Comparison of ENCODE assay signal across 8 cellular contexts in the genomic region with DNA sequence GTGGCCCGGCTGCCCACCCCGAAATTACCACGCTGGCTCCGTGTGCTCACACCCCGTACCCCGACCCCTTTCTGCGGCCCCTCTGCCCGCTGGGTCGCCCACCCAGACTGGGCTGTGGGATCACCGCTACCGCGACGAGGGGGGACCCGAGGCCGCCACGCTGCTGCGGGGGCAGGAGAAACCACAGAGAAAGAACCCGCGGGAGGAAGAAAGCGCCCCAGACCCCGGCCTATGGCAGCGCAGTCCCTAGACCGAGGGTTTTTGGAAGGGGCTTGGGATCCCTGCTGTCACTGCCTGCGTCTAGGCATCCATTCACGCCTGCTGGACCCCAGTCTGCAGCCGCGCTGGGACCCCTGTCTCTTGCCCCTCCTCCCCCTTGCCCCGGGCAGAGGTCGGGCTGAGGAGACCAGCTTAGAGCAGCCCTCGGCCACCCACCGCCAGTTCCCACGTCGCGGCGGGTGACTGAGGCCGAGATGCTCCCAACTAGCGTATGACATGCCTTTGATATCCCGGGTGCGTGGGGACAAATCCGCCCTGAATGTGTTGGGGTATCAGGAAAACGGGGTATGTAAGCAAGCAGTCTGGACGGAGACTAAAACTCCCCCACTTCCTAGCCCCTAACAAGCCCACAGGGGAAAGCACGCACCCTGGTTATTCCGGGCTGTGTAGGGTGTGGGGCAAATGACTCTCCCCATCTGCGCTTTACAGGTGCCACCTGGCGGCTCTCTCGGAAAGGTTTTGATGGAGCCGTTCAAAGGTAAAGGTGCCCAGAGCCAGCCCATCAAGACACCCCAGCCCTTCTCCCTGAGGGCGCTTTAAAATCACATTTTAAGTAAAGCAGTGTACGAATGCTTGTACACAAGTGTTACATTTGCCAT. TPM values are rescaled to one million over a fixed set of nuclear protein-coding genes. Genes with fewer than 3 reads are reported as not detected.
A peak's percentile ranks its signal among the peaks of the same experiment; 100 is the strongest.
DNase-seq lines count a peak whose midpoint lies in the region; ATAC-seq and TF ChIP-seq lines count a peak whose summit lies in the region.

No MANE protein-coding gene starts in this region.

- no peak overlapping the region for H3K14ac ChIP-seq in IMR-90 (replicated peaks; ENCODE audit: low read depth, low read length)

- peak overlapping the region; percentile 25; the same call in 1 of the 2 replicates for H3K27ac ChIP-seq in IMR-90 (ENCODE audit: insufficient read depth, low read length)
- no peak overlapping the region for H3K27ac ChIP-seq in WERI-Rb-1

- BruUV-seq in IMR-90 (replicated peaks; lab: Mats Ljungman, UMichigan), result no TSS peak

- intact Hi-C loops in IMR-90 (cut with micrococcal nuclease), result loop anchor here (10.0 kb wide), 2 partner anchors 338 to 638 kb away; a partner anchor contains a TSS

- TF ChIP-seq CTCF in IMR-90 (conservative IDR thresholded peaks at IDR 0.05; ENCODE audit: low read depth, low read length) (no peak), WERI-Rb-1 (IDR thresholded peaks at IDR 0.05; ENCODE audit: low read depth, low read length) (peak; percentile 76)

- no peak overlapping the region; the same call in 1 of the 2 replicates for H4K5ac ChIP-seq in IMR-90 (ENCODE audit: low read depth, low read length)

- H3K4me1 ChIP-seq in IMR-90 (ENCODE audit: control insufficient read depth, insufficient read depth, low read length), result no peaks in the 10 kb centered on the region

- CTCF ChIA-PET in IMR-90 (lab: Yijun Ruan, JAX), result interaction anchor here (0.9 kb wide), 1 partner anchor 494 kb away, joined by 5 read pairs; no protein-coding TSS in a partner anchor

- H4K20me1 ChIP-seq in IMR-90 (ENCODE audit: insufficient read depth, low read length), result no peaks in the 10 kb centered on the region

- peak; percentile 19; the same call in 1 of the 2 replicates for ATAC-seq in IMR-90 (ENCODE audit: low read depth)
- ATAC-seq in HG02840 (IDR thresholded peaks at IDR 0.05; ENCODE audit: low FRiP score, unreplicated experiment), result no peak

- in situ Hi-C loops in IMR-90 (cut with MboI; ENCODE audit: low sequenced_read_pairs) (loop anchor here (10.0 to 25.0 kb wide), 3 partner anchors 492 to 1685 kb away; no protein-coding TSS in a partner anchor), T47D (cut with HindIII; ENCODE audit: low pct_unique_long_range_greater_than_20kb, low sequenced_read_pairs) (no loop called here)

- WGBS in IMR-90 (ENCODE audit: extremely low coverage in 2 of 2, insufficient read length in 1 of 2), 2 experiments, result 3% methylated on average over 11 of the region's 50 CpGs; no CpG with 5 or more reads in 1 of the 2 experiments

- H3K9me1 ChIP-seq in IMR-90 (ENCODE audit: insufficient read depth, low read length), result no peaks in the 10 kb centered on the region

- no peak for TF ChIP-seq POLR2A in IMR-90 (IDR thresholded peaks at IDR 0.05; ENCODE audit: low read depth, low read length)

- DNase-seq in NCI-H524 (lab: John Stamatoyannopoulos, UW), result peak; percentile 24 to 50
- DNase-seq in NCI-H524 treated with DMSO at 0.1 percent for 48 hours (lab: John Stamatoyannopoulos, UW), result no peak
- DNase-seq in IMR-90, result no peak
- DNase-seq in WERI-Rb-1, result peak; percentile 77
- DNase-seq in T47D (ENCODE audit: low read depth in 1 of 2, low spot score in 1 of 2), result peak; percentile 2 to 75
- peak; percentile 7 for DNase-seq in kidney glomerular epithelial cell (lab: John Stamatoyannopoulos, UW)
- peak; percentile 76 to 78 for DNase-seq in stimulated activated CD4-positive, alpha-beta T cell treated with anti-CD3 and anti-CD28 coated beads, Interleukin-2, amount 100 ng/mL, for 24 hours

- no peak overlapping the region for H2BK20ac ChIP-seq in IMR-90 (ENCODE audit: low read depth, low read length)

- H2AK5ac ChIP-seq in IMR-90 (ENCODE audit: low read depth, low read length), result no peak overlapping the region

- H3K4me2 ChIP-seq in IMR-90 (ENCODE audit: low read depth, low read length), result peak overlapping the region; percentile 88

- H2BK15ac ChIP-seq in IMR-90 (ENCODE audit: low read depth, low read length), result no peak overlapping the region

- H2AK9ac ChIP-seq in IMR-90 (replicated peaks; ENCODE audit: low read depth, low read length, poor library complexity), result no peak overlapping the region

- H2BK5ac ChIP-seq in IMR-90 (ENCODE audit: low read depth, low read length, poor library complexity, severe bottlenecking), result no peak overlapping the region

- no peak for TF ChIP-seq RAD21 in IMR-90 (IDR thresholded peaks at IDR 0.05; ENCODE audit: low read length)

- peak overlapping the region; percentile 16; the same call in 1 of the 2 replicates for H3K18ac ChIP-seq in IMR-90 (ENCODE audit: low read depth, low read length)

- H3K56ac ChIP-seq in IMR-90 (ENCODE audit: extremely low read depth, insufficient read depth, low read length), result no peak overlapping the region

- H3K9me3 ChIP-seq in IMR-90 (ENCODE audit: control insufficient read depth, insufficient read depth, low read length) (no peaks in the 10 kb centered on the region), WERI-Rb-1 (ENCODE audit: severe bottlenecking) (no peaks in the 10 kb centered on the region)

- 0 out of 2 replicates have a peak overlapping the region, but pooled peaks have one; percentile 24 for H3K4ac ChIP-seq in IMR-90 (ENCODE audit: low read depth, low read length)

- H3K27me3 ChIP-seq in IMR-90 (ENCODE audit: control insufficient read depth, insufficient read depth, low read length), result peaks cover 10% of the 10 kb centered on the region
- peaks cover 18% of the 10 kb centered on the region for H3K27me3 ChIP-seq in WERI-Rb-1 (ENCODE audit: insufficient read depth, low read depth, severe bottlenecking)

- POLR2A ChIA-PET in IMR-90 (lab: Charles Lee; ENCODE audit: unreplicated experiment), result no interaction called here

- no peak overlapping the region for H3K23ac ChIP-seq in IMR-90 (ENCODE audit: low read depth, low read length)

- H4K8ac ChIP-seq in IMR-90 (ENCODE audit: low read depth in 2 of 2, low read length in 2 of 2), result peak overlapping the region in 1 of 2 experiments; percentile 31; a peak in 1 of 4 replicates

- H4K91ac ChIP-seq in IMR-90 (ENCODE audit: insufficient read depth, low read depth, low read length), result no peak overlapping the region

- H3K79me1 ChIP-seq in IMR-90 (ENCODE audit: low read depth in 1 of 2, low read length in 2 of 2), result no peaks in the 10 kb centered on the region

- H3K36me3 ChIP-seq in IMR-90 (ENCODE audit: control insufficient read depth, insufficient read depth, low read length) (no peaks in the 10 kb centered on the region), WERI-Rb-1 (no peaks in the 10 kb centered on the region)

- dilution Hi-C loops in IMR-90 (cut with HindIII; ENCODE audit: low sequenced_read_pairs, unreplicated experiment), result no loop called here

- H2BK120ac ChIP-seq in IMR-90 (ENCODE audit: low read depth, low read length), result no peak overlapping the region; the same call in 1 of the 2 replicates

- H3K4me3 ChIP-seq in IMR-90 (ENCODE audit: insufficient read depth, low read depth, low read length) (peak overlapping the region; percentile 61), WERI-Rb-1 (ENCODE audit: low read depth, low read length) (peak overlapping the region; percentile 74)

- peak overlapping the region; percentile 75 for H3K9ac ChIP-seq in IMR-90 (ENCODE audit: low read depth, low read length)

- H2AFZ ChIP-seq in IMR-90 (replicated peaks; ENCODE audit: low read length, poor library complexity), result peak overlapping the region; percentile 92

TF ChIP-seq in IMR-90, 13 proteins besides CTCF, POLR2A, EP300 and RAD21:
- TF ChIP-seq MAZ (IDR thresholded peaks at IDR 0.05; ENCODE audit: borderline replicate concordance, low read depth, low read length) (no peak), RCOR1 (IDR thresholded peaks at IDR 0.05; ENCODE audit: insufficient replicate concordance, low read length) (no peak), BHLHE40 (IDR thresholded peaks at IDR 0.05; ENCODE audit: low read depth, low read length) (no peak), FOS (IDR thresholded peaks at IDR 0.05; ENCODE audit: low read depth, low read length) (no peak), CEBPB (IDR thresholded peaks at IDR 0.05; ENCODE audit: low read depth, low read length) (no peak), MAFK (IDR thresholded peaks at IDR 0.05; ENCODE audit: low read depth, low read length) (no peak), NFE2L2 (IDR thresholded peaks at IDR 0.05; ENCODE audit: low read depth, low read length) (no peak), SMC3 (IDR thresholded peaks at IDR 0.05; ENCODE audit: low read depth, low read length) (no peak), CHD1 (IDR thresholded peaks at IDR 0.05; ENCODE audit: low read depth, low read length) (no peak)
- TF ChIP-seq, protein P1, sequence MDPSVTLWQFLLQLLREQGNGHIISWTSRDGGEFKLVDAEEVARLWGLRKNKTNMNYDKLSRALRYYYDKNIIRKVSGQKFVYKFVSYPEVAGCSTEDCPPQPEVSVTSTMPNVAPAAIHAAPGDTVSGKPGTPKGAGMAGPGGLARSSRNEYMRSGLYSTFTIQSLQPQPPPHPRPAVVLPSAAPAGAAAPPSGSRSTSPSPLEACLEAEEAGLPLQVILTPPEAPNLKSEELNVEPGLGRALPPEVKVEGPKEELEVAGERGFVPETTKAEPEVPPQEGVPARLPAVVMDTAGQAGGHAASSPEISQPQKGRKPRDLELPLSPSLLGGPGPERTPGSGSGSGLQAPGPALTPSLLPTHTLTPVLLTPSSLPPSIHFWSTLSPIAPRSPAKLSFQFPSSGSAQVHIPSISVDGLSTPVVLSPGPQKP (IDR thresholded peaks at IDR 0.05; ENCODE audit: borderline replicate concordance, low read depth, low read length), result no peak
- TF ChIP-seq, protein P2, sequence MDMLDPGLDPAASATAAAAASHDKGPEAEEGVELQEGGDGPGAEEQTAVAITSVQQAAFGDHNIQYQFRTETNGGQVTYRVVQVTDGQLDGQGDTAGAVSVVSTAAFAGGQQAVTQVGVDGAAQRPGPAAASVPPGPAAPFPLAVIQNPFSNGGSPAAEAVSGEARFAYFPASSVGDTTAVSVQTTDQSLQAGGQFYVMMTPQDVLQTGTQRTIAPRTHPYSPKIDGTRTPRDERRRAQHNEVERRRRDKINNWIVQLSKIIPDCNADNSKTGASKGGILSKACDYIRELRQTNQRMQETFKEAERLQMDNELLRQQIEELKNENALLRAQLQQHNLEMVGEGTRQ (IDR thresholded peaks at IDR 0.05; ENCODE audit: low read depth, low read length), result no peak

RNA-seq across cellular contexts. Expression of a gene that starts 0.9 kb away (rescaled TPM):
- total RNA-seq in IMR-90 (2012; rRNA removed), result 13.3 and 14.0 TPM in 2 replicates
- 1.6 and 1.8 TPM in 2 replicates for polyA plus RNA-seq in IMR-90 (2012; rRNA removed)
- polyA plus RNA-seq in IMR-90 (2012; cell fraction: cytosol; rRNA removed), result 0.28 and 0.32 TPM in 2 replicates
- polyA plus RNA-seq in IMR-90 (2012; cell fraction: nucleus; rRNA removed; ENCODE audit: low replicate concordance), result 0.28 and 1.4 TPM in 2 replicates

Comparison
In these comparisons a context has a peak if more than half of its experiments do, and no peak if none do; other contexts are left out.
1. DNase-seq: peak in NCI-H524 (2 of 2), WERI-Rb-1 (single experiment), T47D (2 of 2), kidney glomerular epithelial cell (single experiment) and stimulated activated CD4-positive, alpha-beta T cell treated with anti-CD3 and anti-CD28 coated beads, Interleukin-2, amount 100 ng/mL, for 24 hours (2 of 2); none in NCI-H524 treated with DMSO at 0.1 percent for 48 hours (single experiment) and IMR-90 (single experiment).